12 cellular contexts compared by ENCODE assay signal in genomic region chr4:76639292-76639691, GRCh38.
A peak's percentile ranks its signal among the peaks of the same experiment; 100 is the strongest.
DNase-seq lines count a peak whose midpoint lies in the region; ATAC-seq and TF ChIP-seq lines count a peak whose summit lies in the region.
"Had no signal": no experiment of that assay in that cellular context is flagged by ENCODE, and none has a peak within 500 bp of the region (broad histone marks: within the 10 kb centered on the region; RNA-seq: fewer than 3 reads in every experiment).

No MANE protein-coding gene starts in this region.

- no peak overlapping the region for H3K4me3 ChIP-seq in esophagus muscularis mucosa

- no peak overlapping the region for H3K27ac ChIP-seq in foreskin keratinocyte
- H3K27ac ChIP-seq in esophagus muscularis mucosa (replicated peaks in 1 of 4): no peak overlapping the region

- no peak for TF ChIP-seq CTCF in foreskin keratinocyte (conservative IDR thresholded peaks at IDR 0.05)
- TF ChIP-seq CTCF in esophagus muscularis mucosa (IDR thresholded peaks at IDR 0.05): no peak

- DNase-seq in 8988T (peak; percentile 15), HT1080 (ENCODE audit: low read depth) (peak; percentile 86), foreskin keratinocyte (peak in 1 of 2 donors; percentile 64), esophagus muscularis mucosa (ENCODE audit: extremely low spot score) (no peak)
- DNase-seq: HCEC 1CT, NCI-H2171, OCI-M1, T-helper 1 cell had no signal

- TF ChIP-seq POLR2A in esophagus muscularis mucosa (IDR thresholded peaks at IDR 0.05; ENCODE audit: low read depth): no peak

- 86% methylated on average over 4 of the region's 4 CpGs for WGBS in esophagus muscularis mucosa

- no peak for TF ChIP-seq EP300 in esophagus muscularis mucosa (IDR thresholded peaks at IDR 0.05)

- intact Hi-C loops in esophagus muscularis mucosa (cut with DNase I): no loop called here

- H3K27me3 ChIP-seq in foreskin keratinocyte: no peaks in the 10 kb centered on the region
- H3K27me3 ChIP-seq in esophagus muscularis mucosa: no peaks in the 10 kb centered on the region

- peak; percentile 53; the same call in 2 of the 3 replicates for ATAC-seq in SK-N-SH treated with all-trans-retinoic acid at 6 μM for 48 hours
- ATAC-seq in foreskin keratinocyte: peak; percentile 76
- ATAC-seq in activated CD4-positive, CD25-positive, alpha-beta regulatory T cell treated with anti-CD3 and anti-CD28 coated beads, Interleukin-2, amount 50 U/mL, for 24 hours: no peak
- ATAC-seq in HG03039 (IDR thresholded peaks at IDR 0.05; ENCODE audit: unreplicated experiment): no peak
- ATAC-seq in GM21390 (IDR thresholded peaks at IDR 0.05; ENCODE audit: unreplicated experiment): no peak

- H3K9me3 ChIP-seq in esophagus muscularis mucosa: no peaks in the 10 kb centered on the region

- no peaks in the 10 kb centered on the region for H3K36me3 ChIP-seq in esophagus muscularis mucosa

- H3K4me1 ChIP-seq in foreskin keratinocyte (peaks cover 20% of the 10 kb centered on the region), esophagus muscularis mucosa (peaks cover 0 to 6% (median 1%) of the 10 kb centered on the region in 4 donors)

TF ChIP-seq in SK-N-SH treated with all-trans-retinoic acid at 6 μM for 48 hours, 23 proteins besides CTCF, POLR2A, EP300 and RAD21:
- no peak for TF ChIP-seq CSRNP3 (CRISPR knock-in tag; IDR thresholded peaks at IDR 0.05)
- no peak for TF ChIP-seq ZC3H10 (CRISPR knock-in tag; IDR thresholded peaks at IDR 0.05)
- no peak for TF ChIP-seq TSHZ2 (CRISPR knock-in tag; IDR thresholded peaks at IDR 0.05)
- no peak for TF ChIP-seq ZNF8 (CRISPR knock-in tag; IDR thresholded peaks at IDR 0.05)
- TF ChIP-seq GLIS3 (CRISPR knock-in tag; IDR thresholded peaks at IDR 0.05): no peak

Comparison
In these comparisons a context has a peak if more than half of its experiments do, and no peak if none do; other contexts are left out.
1. ATAC-seq: peak in SK-N-SH treated with all-trans-retinoic acid at 6 μM for 48 hours (single experiment) and foreskin keratinocyte (single experiment); none in activated CD4-positive, CD25-positive, alpha-beta regulatory T cell treated with anti-CD3 and anti-CD28 coated beads, Interleukin-2, amount 50 U/mL, for 24 hours (0 of 2), HG03039 (single experiment) and GM21390 (single experiment).